ENCODE assay signal across 10 cellular contexts in genomic region chr7:18538554-18539250, GRCh38. TPM values are rescaled to one million over a fixed set of nuclear protein-coding genes. Genes with fewer than 3 reads are reported as not detected.
DNase-seq lines count a peak whose midpoint lies in the region; ATAC-seq and TF ChIP-seq lines count a peak whose summit lies in the region.
"Had no signal": no experiment of that assay in that cellular context is flagged by ENCODE, and none has a peak within 500 bp of the region (broad histone marks: within the 10 kb centered on the region; RNA-seq: fewer than 3 reads in every experiment).

No MANE protein-coding gene starts in this region.

- H2AFZ ChIP-seq in SK-N-SH (ENCODE audit: low read depth), result no peak overlapping the region

- H3K36me3 ChIP-seq in SK-N-SH (replicated peaks in 1 of 2; ENCODE audit: control insufficient read depth in 1 of 2, insufficient read depth in 2 of 2, low read length in 1 of 2), result peaks cover 4 to 18% of the 10 kb centered on the region in 2 experiments
- H3K36me3 ChIP-seq in psoas muscle (ENCODE audit: insufficient read depth in 1 of 2, low read depth in 1 of 2), result peaks cover 0 to 3% of the 10 kb centered on the region in 2 donors
- H3K36me3 ChIP-seq: SJCRH30 had no signal

- no peak for DNase-seq in SK-N-SH
- DNase-seq in psoas muscle, result no peak
- DNase-seq in T-helper 9 cell, result no peak
- no peak for DNase-seq in stimulated activated CD4-positive, alpha-beta T cell treated with anti-CD3 and anti-CD28 coated beads, Interleukin-4, amount 100 ng/mL, for 24 hours
- no peak for DNase-seq in GM13976 (ENCODE audit: low spot score)
- DNase-seq: SJCRH30 had no signal

- H3K4me2 ChIP-seq in SK-N-SH, result no peak overlapping the region

- H3K9ac ChIP-seq in SK-N-SH, result no peak overlapping the region

- H3K4me3 ChIP-seq in SK-N-SH (ENCODE audit: low read depth in 2 of 2, low read length in 1 of 2) (no peak overlapping the region), psoas muscle (no peak overlapping the region)
- H3K4me3 ChIP-seq: SJCRH30 had no signal

- H3K9me3 ChIP-seq in SK-N-SH (no peaks in the 10 kb centered on the region), psoas muscle (no peaks in the 10 kb centered on the region)
- H3K9me3 ChIP-seq: SJCRH30 had no signal

- H3K27ac ChIP-seq in SK-N-SH (ENCODE audit: low read depth in 2 of 2, low read length in 1 of 2) (peak overlapping the region in 1 of 2 experiments; percentile 92; a peak in 1 of 4 replicates), psoas muscle (peak overlapping the region; percentile 65)
- H3K27ac ChIP-seq: 22Rv1, SJCRH30 had no signal

- POLR2A ChIA-PET in SK-N-SH (lab: Yijun Ruan, JAX), result no interaction called here

- CTCF ChIA-PET in SK-N-SH (lab: Yijun Ruan, JAX), result interaction anchor here (1.4 to 1.7 kb wide), 3 partner anchors 10 to 185 kb away, joined by 4 to 6 read pairs (median 5); no protein-coding TSS in a partner anchor

- H3K27me3 ChIP-seq in SK-N-SH (ENCODE audit: insufficient read depth), result no peaks in the 10 kb centered on the region
- H3K27me3 ChIP-seq in psoas muscle (ENCODE audit: insufficient read depth in 3 of 3, low read length in 2 of 3), result no peaks in the 10 kb centered on the region
- H3K27me3 ChIP-seq: SJCRH30 had no signal

- TF ChIP-seq CTCF in SK-N-SH (IDR thresholded peaks at IDR 0.05) (no peak), psoas muscle (IDR thresholded peaks at IDR 0.05) (no peak), GM13976 (IDR thresholded peaks at IDR 0.05; ENCODE audit: borderline replicate concordance, control extremely low read depth, extremely low read depth, insufficient read depth, missing control alignments) (no peak)

- TF ChIP-seq RAD21 in SK-N-SH (IDR thresholded peaks at IDR 0.05; ENCODE audit: low read length), result no peak

- H3K9me2 ChIP-seq in SK-N-SH, result no peaks in the 10 kb centered on the region

- H3K4me1 ChIP-seq in SK-N-SH (ENCODE audit: control insufficient read depth in 1 of 2, insufficient read depth in 2 of 2, low read depth in 1 of 2, low read length in 1 of 2) (peaks cover 29 to 39% of the 10 kb centered on the region in 2 experiments), psoas muscle (peaks cover 36% of the 10 kb centered on the region)
- H3K4me1 ChIP-seq: SJCRH30 had no signal

- no peak for TF ChIP-seq EP300 in SK-N-SH (IDR thresholded peaks at IDR 0.05; ENCODE audit: borderline replicate concordance in 1 of 2, low read depth in 1 of 2, low read length in 1 of 2)

- peaks cover 77% of the 10 kb centered on the region for H3K79me2 ChIP-seq in SK-N-SH (ENCODE audit: insufficient read depth)

- H3F3A ChIP-seq in SK-N-SH (replicated peaks; ENCODE audit: insufficient read depth), result peaks cover 32% of the 10 kb centered on the region

- intact Hi-C loops in psoas muscle (cut with DNase I), result loop anchor here in 1 of 2 donors (5.0 kb wide), 1 partner anchor 41 kb away; the partner anchor contains the start of gene HDAC9

- in situ Hi-C loops in GM13976 (cut with MboI; ENCODE audit: low sequenced_read_pairs, unreplicated experiment), result no loop called here

- H4K20me1 ChIP-seq in SK-N-SH (ENCODE audit: insufficient read depth), result no peaks in the 10 kb centered on the region

- ATAC-seq in SK-N-SH treated with all-trans-retinoic acid at 6 μM for 48 hours, result no peak
- ATAC-seq in GM21576 (IDR thresholded peaks at IDR 0.05; ENCODE audit: unreplicated experiment), result peak; percentile 69
- peak; percentile 79 for ATAC-seq in HG03175 (IDR thresholded peaks at IDR 0.05; ENCODE audit: unreplicated experiment)
- peak in 3 of 4 donors; percentile 25 to 38 (median 31) for ATAC-seq in psoas muscle

TF ChIP-seq in SK-N-SH treated with all-trans-retinoic acid at 6 μM for 48 hours, 23 proteins besides CTCF, POLR2A, EP300 and RAD21:
- TF ChIP-seq ZNF8 (CRISPR knock-in tag; IDR thresholded peaks at IDR 0.05) (no peak), SNAI2 (CRISPR knock-in tag; IDR thresholded peaks at IDR 0.05) (0 out of 2 replicates have a peak, but pooled peaks have one; percentile 45)

TF ChIP-seq in SK-N-SH, 30 proteins besides CTCF, POLR2A, EP300 and RAD21:
- TF ChIP-seq TAF1 (IDR thresholded peaks at IDR 0.05; ENCODE audit: borderline replicate concordance, low read depth, low read length), result no peak
- no peak for TF ChIP-seq RCOR1 (IDR thresholded peaks at IDR 0.05; ENCODE audit: low read length)

RNA-seq across cellular contexts. Expression of gene HDAC9, which starts 43.2 kb away (rescaled TPM):
- 11.6 and 19.8 TPM in 2 replicates for polyA plus RNA-seq in SK-N-SH (2012; rRNA removed)
- polyA plus RNA-seq in SK-N-SH (2012; cell fraction: cytosol; rRNA removed), result 12.1 and 15.5 TPM in 2 replicates
- polyA plus RNA-seq in SK-N-SH (2012; cell fraction: nucleus; rRNA removed), result 15.1 and 30.9 TPM in 2 replicates
- 10 to 100 TPM; 16.8 to 34.2 (median 20.1) TPM for total RNA-seq in psoas muscle
- 1 to 10 TPM in 1 of 3 donors, under 1 TPM in 2; 0.38 to 3.5 (median 0.86) TPM for polyA plus RNA-seq in psoas muscle
